In genomic region chr6:88165877-88166492, GRCh38 we compare ENCODE assay signal across 8 cellular contexts. TPM values are rescaled to one million over a fixed set of nuclear protein-coding genes. Genes with fewer than 3 reads are reported as not detected.
DNase-seq lines count a peak whose midpoint lies in the region; ATAC-seq and TF ChIP-seq lines count a peak whose summit lies in the region.

TSS of gene CNR1 (minus strand) at chr6:88166347. CDS start at chr6:88145274, 21,073 bp downstream.

- no peaks in the 10 kb centered on the region for H3K9me3 ChIP-seq in mononuclear cell (ENCODE audit: low read depth, low read length)

- no peaks in the 10 kb centered on the region for H3K36me3 Mint-ChIP-seq in effector memory CD8-positive, alpha-beta T cell (ENCODE audit: insufficient read depth)

- peaks cover 10 to 12% of the 10 kb centered on the region in 2 donors for H3K4me1 Mint-ChIP-seq in effector memory CD8-positive, alpha-beta T cell (ENCODE audit: low read depth in 2 of 2)

- H3K27me3 ChIP-seq in GM06990 (replicated peaks; ENCODE audit: control insufficient read depth, insufficient read depth, low read length) (no peaks in the 10 kb centered on the region), mononuclear cell (ENCODE audit: insufficient read depth, low read length) (peaks cover 82% of the 10 kb centered on the region)

- peak; percentile 83 for DNase-seq in GM06990 (ENCODE audit: extremely low read depth, insufficient read length)
- peak; percentile 77 for DNase-seq in GM20000 (ENCODE audit: low spot score)
- DNase-seq in HPDE6-E6E7 (ENCODE audit: extremely low spot score) = peak; percentile 11
- DNase-seq in SK-N-DZ (ENCODE audit: low spot score) = peak; percentile 78
- no peak for DNase-seq in effector memory CD8-positive, alpha-beta T cell
- peak; percentile 57 for DNase-seq in ureter (ENCODE audit: low spot score)
- no peak for DNase-seq in inferior parietal cortex (ENCODE audit: extremely low spot score)

- H3K4me3 Mint-ChIP-seq in effector memory CD8-positive, alpha-beta T cell = peak within 1 kb of the TSS; percentile 71 to 82

- ATAC-seq in effector memory CD8-positive, alpha-beta T cell (replicated peaks) = peak; percentile 22

- H3K27ac Mint-ChIP-seq in effector memory CD8-positive, alpha-beta T cell = peak within 1 kb of the TSS in 1 of 2 donors; percentile 17

- H3K4me1 ChIP-seq in mononuclear cell (ENCODE audit: insufficient read depth, low read length) = peaks cover 16% of the 10 kb centered on the region

- H3K4me3 ChIP-seq in GM06990 (replicated peaks; ENCODE audit: low read depth, low read length) (peak within 1 kb of the TSS; percentile 77), mononuclear cell (ENCODE audit: low read length) (peak within 1 kb of the TSS; percentile 34)

- peaks cover 65 to 75% of the 10 kb centered on the region in 2 donors for H3K27me3 Mint-ChIP-seq in effector memory CD8-positive, alpha-beta T cell

- H3K9me3 Mint-ChIP-seq in effector memory CD8-positive, alpha-beta T cell = no peaks in the 10 kb centered on the region

- no peaks in the 10 kb centered on the region for H3K36me3 ChIP-seq in GM06990 (ENCODE audit: control insufficient read depth, insufficient read depth, low read length)

- TF ChIP-seq CTCF in GM06990 (IDR thresholded peaks at IDR 0.05; ENCODE audit: insufficient read depth, low read length, poor library complexity, severe bottlenecking) = peak; percentile 16
- TF ChIP-seq CTCF in GM20000 (IDR thresholded peaks at IDR 0.05; ENCODE audit: extremely low read depth, missing control alignments) = no peak

RNA-seq across cellular contexts. Expression of gene CNR1, which starts in this region (rescaled TPM):
- 17.0 TPM in 2 replicates for polyA plus RNA-seq in SK-N-DZ (2014; cell fraction: cytosol; rRNA removed)
- polyA plus RNA-seq in SK-N-DZ (2014; cell fraction: nucleus; rRNA removed) = 18.3 and 21.6 TPM in 2 replicates
- total RNA-seq in mononuclear cell (0.42 TPM), ureter (9.4 TPM)

Comparison
In these comparisons a context has a peak if more than half of its experiments do, and no peak if none do; other contexts are left out.
1. DNase-seq: peak in GM06990 (single experiment), GM20000 (single experiment), HPDE6-E6E7 (single experiment), SK-N-DZ (single experiment) and ureter (single experiment); none in effector memory CD8-positive, alpha-beta T cell (0 of 3) and inferior parietal cortex (single experiment).